ENCODE assay signal across 9 cellular contexts in genomic region chr16:30053376-30054015, GRCh38. TPM values are rescaled to one million over a fixed set of nuclear protein-coding genes. Genes with fewer than 3 reads are reported as not detected.
DNase-seq lines count a peak whose midpoint lies in the region; ATAC-seq, FAIRE-seq and TF ChIP-seq lines count a peak whose summit lies in the region.
"Had no signal": no experiment of that assay in that cellular context is flagged by ENCODE, and none has a peak within 500 bp of the region (broad histone marks: within the 10 kb centered on the region; RNA-seq: fewer than 3 reads in every experiment).

No MANE protein-coding gene starts in this region.

- H3K36me3 ChIP-seq in IMR-90 (ENCODE audit: control insufficient read depth, insufficient read depth, low read length) (no peaks in the 10 kb centered on the region), astrocyte (ENCODE audit: insufficient read depth, low read length) (no peaks in the 10 kb centered on the region), kidney (ENCODE audit: control insufficient read depth in 1 of 2, insufficient read depth in 2 of 2, low read length in 2 of 2) (no peaks in the 10 kb centered on the region)

- H3K36me3 Mint-ChIP-seq in astrocyte (ENCODE audit: low read depth, unreplicated experiment): peaks cover 3% of the 10 kb centered on the region

- peak; percentile 81 for DNase-seq in ELR (ENCODE audit: low read depth)
- DNase-seq in IMR-90: peak; percentile 57
- DNase-seq in astrocyte (ENCODE audit: low read depth): peak; percentile 41
- no peak for DNase-seq in kidney
- DNase-seq in substantia nigra (lab: John Stamatoyannopoulos, UW): no peak
- no peak for DNase-seq in NCI-H2029 treated with DMSO at 0.1 percent for 48 hours (lab: John Stamatoyannopoulos, UW)
- DNase-seq in GM19238 (ENCODE audit: insufficient read length, low spot score): no peak
- DNase-seq in activated effector memory CD4-positive, alpha-beta T cell treated with anti-CD3 and anti-CD28 coated beads, Interleukin-2, amount 50 U/mL, for 16 hours: no peak

- H3K4ac ChIP-seq in IMR-90 (ENCODE audit: low read depth, low read length): peak overlapping the region; percentile 86

- TF ChIP-seq RAD21 in IMR-90 (IDR thresholded peaks at IDR 0.05; ENCODE audit: low read length): no peak

- peak overlapping the region; percentile 76; the same call in 1 of the 2 replicates for H2BK120ac ChIP-seq in IMR-90 (ENCODE audit: low read depth, low read length)

- peak overlapping the region; percentile 61 for H3K4me3 ChIP-seq in IMR-90 (ENCODE audit: insufficient read depth, low read depth, low read length)
- peak overlapping the region; percentile 75 for H3K4me3 ChIP-seq in astrocyte (ENCODE audit: insufficient read depth, low read depth, low read length)
- H3K4me3 ChIP-seq in kidney (ENCODE audit: low read length in 2 of 2): peak overlapping the region; percentile 70 to 71

- no TSS peak for BruUV-seq in IMR-90 (replicated peaks; lab: Mats Ljungman, UMichigan)

- no peaks in the 10 kb centered on the region for H3K9me3 Mint-ChIP-seq in astrocyte (ENCODE audit: unreplicated experiment)

- intact Hi-C loops in IMR-90 (cut with micrococcal nuclease) (no loop called here), kidney (cut with DNase I) (no loop called here)

- H2AFZ ChIP-seq in IMR-90 (replicated peaks; ENCODE audit: low read length, poor library complexity) (peak overlapping the region; percentile 94), astrocyte (ENCODE audit: low read depth, low read length) (peak overlapping the region; percentile 80)

- H3K27me3 ChIP-seq in IMR-90 (ENCODE audit: control insufficient read depth, insufficient read depth, low read length): no peaks in the 10 kb centered on the region
- no peaks in the 10 kb centered on the region for H3K27me3 ChIP-seq in astrocyte (ENCODE audit: insufficient read depth, low read length)

- H3K4me1 ChIP-seq in IMR-90 (ENCODE audit: control insufficient read depth, insufficient read depth, low read length) (peaks cover 7% of the 10 kb centered on the region), astrocyte (ENCODE audit: insufficient read depth, low read length) (peaks cover 19% of the 10 kb centered on the region), kidney (ENCODE audit: control insufficient read depth in 1 of 2, insufficient read depth in 1 of 2, low read depth in 1 of 2, low read length in 2 of 2) (peaks cover 4 to 8% of the 10 kb centered on the region in 2 donors)

- POLR2A ChIA-PET in IMR-90 (lab: Charles Lee; ENCODE audit: unreplicated experiment): interaction anchor here (0.8 kb wide), 1 partner anchor 12 kb away, joined by 4 read pairs; no protein-coding TSS in a partner anchor

- ATAC-seq in IMR-90 (ENCODE audit: low read depth): peak; percentile 69

- peak overlapping the region; percentile 30 to 59; a peak in 2 of 4 replicates for H4K8ac ChIP-seq in IMR-90 (ENCODE audit: low read depth in 2 of 2, low read length in 2 of 2)

- no peak for TF ChIP-seq POLR2A in IMR-90 (IDR thresholded peaks at IDR 0.05; ENCODE audit: low read depth, low read length)

- H3K27me3 Mint-ChIP-seq in astrocyte (ENCODE audit: low read depth, unreplicated experiment): no peaks in the 10 kb centered on the region

- H3K18ac ChIP-seq in IMR-90 (ENCODE audit: low read depth, low read length): no peak overlapping the region

- FAIRE-seq in astrocyte (lab: Jason Lieb, UNC): no peak
- FAIRE-seq in kidney (lab: Jason Lieb, UNC): no peak

- H3K14ac ChIP-seq in IMR-90 (replicated peaks; ENCODE audit: low read depth, low read length): peak overlapping the region; percentile 88

- dilution Hi-C loops in IMR-90 (cut with HindIII; ENCODE audit: low sequenced_read_pairs, unreplicated experiment): no loop called here

- H4K5ac ChIP-seq in IMR-90 (ENCODE audit: low read depth, low read length): no peak overlapping the region

- H3K9me1 ChIP-seq in IMR-90 (ENCODE audit: insufficient read depth, low read length): peaks cover 14% of the 10 kb centered on the region

- 10% methylated on average over 7 of the region's 19 CpGs; no CpG with 5 or more reads in 1 of the 2 experiments for WGBS in IMR-90 (ENCODE audit: extremely low coverage in 2 of 2, insufficient read length in 1 of 2), 2 experiments

- peak overlapping the region; percentile 63; the same call in 1 of the 2 replicates for H2BK20ac ChIP-seq in IMR-90 (ENCODE audit: low read depth, low read length)

- peak overlapping the region; percentile 97 for H2AK9ac ChIP-seq in IMR-90 (replicated peaks; ENCODE audit: low read depth, low read length, poor library complexity)

- peaks cover 6% of the 10 kb centered on the region for H3K79me2 ChIP-seq in astrocyte (ENCODE audit: insufficient read depth, low read length)

- H3K9me3 ChIP-seq in IMR-90 (ENCODE audit: control insufficient read depth, insufficient read depth, low read length) (no peaks in the 10 kb centered on the region), astrocyte (ENCODE audit: insufficient read depth, low read depth, low read length) (no peaks in the 10 kb centered on the region), kidney (ENCODE audit: control insufficient read depth in 1 of 2, low read length in 2 of 2) (no peaks in the 10 kb centered on the region)

- peaks cover 6 to 42% of the 10 kb centered on the region in 2 experiments; a peak in 2 of 4 replicates for H3K79me1 ChIP-seq in IMR-90 (ENCODE audit: low read depth in 1 of 2, low read length in 2 of 2)

- H3K4me2 ChIP-seq in IMR-90 (ENCODE audit: low read depth, low read length): peak overlapping the region; percentile 89
- H3K4me2 ChIP-seq in astrocyte (ENCODE audit: low read length): peak overlapping the region; percentile 100

- peak overlapping the region; percentile 40 for H3K56ac ChIP-seq in IMR-90 (ENCODE audit: extremely low read depth, insufficient read depth, low read length)

- H2BK15ac ChIP-seq in IMR-90 (ENCODE audit: low read depth, low read length): peak overlapping the region; percentile 0; the same call in 1 of the 3 replicates

- H3K4me1 Mint-ChIP-seq in astrocyte (ENCODE audit: low read depth, unreplicated experiment): peaks cover 14% of the 10 kb centered on the region

- no peak overlapping the region for H3K23ac ChIP-seq in IMR-90 (ENCODE audit: low read depth, low read length)

- CTCF ChIA-PET in IMR-90 (lab: Yijun Ruan, JAX): no interaction called here

- H4K20me1 ChIP-seq in IMR-90 (ENCODE audit: insufficient read depth, low read length) (no peaks in the 10 kb centered on the region; the same call in 1 of the 2 replicates), astrocyte (ENCODE audit: insufficient read depth, low read length) (peaks cover 3% of the 10 kb centered on the region)

- TF ChIP-seq CTCF in IMR-90 (conservative IDR thresholded peaks at IDR 0.05; ENCODE audit: low read depth, low read length): no peak
- TF ChIP-seq CTCF in astrocyte (IDR thresholded peaks at IDR 0.05; ENCODE audit: insufficient read depth, low read depth, low read length): no peak
- TF ChIP-seq CTCF in kidney (IDR thresholded peaks at IDR 0.05; ENCODE audit: borderline replicate concordance, extremely low read depth, insufficient read depth): no peak

- peak overlapping the region; percentile 85 for H3K4me3 Mint-ChIP-seq in astrocyte (ENCODE audit: unreplicated experiment)

- H3K27ac Mint-ChIP-seq in astrocyte (ENCODE audit: unreplicated experiment): no peak overlapping the region

- peak overlapping the region; percentile 78 for H4K91ac ChIP-seq in IMR-90 (ENCODE audit: insufficient read depth, low read depth, low read length)

- H2AK5ac ChIP-seq in IMR-90 (ENCODE audit: low read depth, low read length): peak overlapping the region; percentile 81

- peak overlapping the region; percentile 69 for H3K27ac ChIP-seq in IMR-90 (ENCODE audit: insufficient read depth, low read length)
- peak overlapping the region; percentile 78 for H3K27ac ChIP-seq in astrocyte (ENCODE audit: low read depth, low read length)
- H3K27ac ChIP-seq in kidney (ENCODE audit: low read depth in 2 of 2, low read length in 2 of 2): peak overlapping the region in 1 of 2 donors; percentile 59
- H3K27ac ChIP-seq in substantia nigra (ENCODE audit: low read depth, low read length, poor library complexity, severe bottlenecking): peak overlapping the region; percentile 51

- peak overlapping the region; percentile 65 for H2BK5ac ChIP-seq in IMR-90 (ENCODE audit: low read depth, low read length, poor library complexity, severe bottlenecking)

- peak overlapping the region; percentile 59 for H3K9ac ChIP-seq in IMR-90 (ENCODE audit: low read depth, low read length)
- H3K9ac ChIP-seq in astrocyte (ENCODE audit: low read length): peak overlapping the region; percentile 85
- H3K9ac ChIP-seq in kidney (ENCODE audit: low read length in 2 of 2): peak overlapping the region; percentile 59 to 78

- in situ Hi-C loops in IMR-90 (cut with MboI; ENCODE audit: low sequenced_read_pairs): no loop called here

RNA-seq across cellular contexts. Expression of gene ALDOA, which starts 12.1 kb away (rescaled TPM):
- 1,576 and 1,697 TPM in 2 replicates for total RNA-seq in IMR-90 (2012; rRNA removed)
- polyA plus RNA-seq in IMR-90 (2012; rRNA removed): 1,990 and 2,139 TPM in 2 replicates
- 1,937 and 3,090 TPM in 2 replicates for polyA plus RNA-seq in IMR-90 (2012; cell fraction: cytosol; rRNA removed)
- 1,158 and 2,042 TPM in 2 replicates for polyA plus RNA-seq in IMR-90 (2012; cell fraction: nucleus; rRNA removed; ENCODE audit: low replicate concordance)
- total RNA-seq in astrocyte: 1,795 and 1,830 TPM in 2 replicates
- total RNA-seq in kidney: 1,017 TPM
- polyA plus RNA-seq in kidney (ENCODE audit: insufficient read depth, low read depth, low replicate concordance): 1,506 TPM

RNA-seq across cellular contexts. Expression of gene PPP4C, which starts 22.3 kb away (rescaled TPM):
- 209 and 222 TPM in 2 replicates for total RNA-seq in IMR-90 (2012; rRNA removed)
- polyA plus RNA-seq in IMR-90 (2012; rRNA removed): 200 and 202 TPM in 2 replicates
- 191 and 310 TPM in 2 replicates for polyA plus RNA-seq in IMR-90 (2012; cell fraction: cytosol; rRNA removed)
- polyA plus RNA-seq in IMR-90 (2012; cell fraction: nucleus; rRNA removed; ENCODE audit: low replicate concordance): 247 and 358 TPM in 2 replicates
- 140 TPM in 2 replicates for total RNA-seq in astrocyte
- total RNA-seq in kidney: 78.8 TPM
- 107 TPM for polyA plus RNA-seq in kidney (ENCODE audit: insufficient read depth, low read depth, low replicate concordance)

RNA-seq across cellular contexts. Expression of gene TLCD3B, which starts 22.4 kb away (rescaled TPM):
- total RNA-seq in IMR-90 (2012; rRNA removed) (not detected in 2 replicates), astrocyte (1.4 and 1.9 TPM in 2 replicates), kidney (not detected)
- polyA plus RNA-seq in IMR-90 (2012; rRNA removed) (0.14 and 0.19 TPM in 2 replicates), kidney (ENCODE audit: insufficient read depth, low read depth, low replicate concordance) (not detected)
- polyA plus RNA-seq in IMR-90 (2012; cell fraction: cytosol; rRNA removed): 0.15 and 0.20 TPM in 2 replicates
- 0.37 and 1.2 TPM in 2 replicates for polyA plus RNA-seq in IMR-90 (2012; cell fraction: nucleus; rRNA removed; ENCODE audit: low replicate concordance)

RNA-seq across cellular contexts. Expression of gene C16orf92, which starts 30.5 kb away (rescaled TPM):
- total RNA-seq in IMR-90 (2012; rRNA removed) (not detected in 2 replicates), astrocyte (not detected in 2 replicates), kidney (not detected)
- polyA plus RNA-seq in IMR-90 (2012; rRNA removed) (not detected in 2 replicates), kidney (ENCODE audit: insufficient read depth, low read depth, low replicate concordance) (not detected)
- not detected in 2 replicates for polyA plus RNA-seq in IMR-90 (2012; cell fraction: cytosol; rRNA removed)
- not detected in 2 replicates for polyA plus RNA-seq in IMR-90 (2012; cell fraction: nucleus; rRNA removed; ENCODE audit: low replicate concordance)
- total RNA-seq: temporal lobe had no signal

RNA-seq across cellular contexts. Expression of gene TBX6, which starts 38.2 kb away (rescaled TPM):
- total RNA-seq in IMR-90 (2012; rRNA removed) (not detected in 2 replicates), astrocyte (0.22 and 0.27 TPM in 2 replicates), kidney (1.6 TPM)
- polyA plus RNA-seq in IMR-90 (2012; rRNA removed) (0.06 and 0.10 TPM in 2 replicates), kidney (ENCODE audit: insufficient read depth, low read depth, low replicate concordance) (0.62 TPM)
- polyA plus RNA-seq in IMR-90 (2012; cell fraction: cytosol; rRNA removed): 0.02 TPM in 1 of 2 replicates, not detected in the other
- 0.06 and 0.16 TPM in 2 replicates for polyA plus RNA-seq in IMR-90 (2012; cell fraction: nucleus; rRNA removed; ENCODE audit: low replicate concordance)

Comparison
In these comparisons a context has a peak if more than half of its experiments do, and no peak if none do; other contexts are left out.
1. DNase-seq: peak in ELR (single experiment), IMR-90 (single experiment) and astrocyte (single experiment); none in kidney (single experiment), substantia nigra (0 of 49), NCI-H2029 treated with DMSO at 0.1 percent for 48 hours (single experiment), GM19238 (single experiment) and activated effector memory CD4-positive, alpha-beta T cell treated with anti-CD3 and anti-CD28 coated beads, Interleukin-2, amount 50 U/mL, for 16 hours (single experiment).
2. Peak in every context shown above with its lines, with median percentiles within 50 percentile points of each other: H3K4me3 ChIP-seq and H3K9ac ChIP-seq.